Comparison of ENCODE assay signal across 8 cellular contexts in the genomic region with DNA sequence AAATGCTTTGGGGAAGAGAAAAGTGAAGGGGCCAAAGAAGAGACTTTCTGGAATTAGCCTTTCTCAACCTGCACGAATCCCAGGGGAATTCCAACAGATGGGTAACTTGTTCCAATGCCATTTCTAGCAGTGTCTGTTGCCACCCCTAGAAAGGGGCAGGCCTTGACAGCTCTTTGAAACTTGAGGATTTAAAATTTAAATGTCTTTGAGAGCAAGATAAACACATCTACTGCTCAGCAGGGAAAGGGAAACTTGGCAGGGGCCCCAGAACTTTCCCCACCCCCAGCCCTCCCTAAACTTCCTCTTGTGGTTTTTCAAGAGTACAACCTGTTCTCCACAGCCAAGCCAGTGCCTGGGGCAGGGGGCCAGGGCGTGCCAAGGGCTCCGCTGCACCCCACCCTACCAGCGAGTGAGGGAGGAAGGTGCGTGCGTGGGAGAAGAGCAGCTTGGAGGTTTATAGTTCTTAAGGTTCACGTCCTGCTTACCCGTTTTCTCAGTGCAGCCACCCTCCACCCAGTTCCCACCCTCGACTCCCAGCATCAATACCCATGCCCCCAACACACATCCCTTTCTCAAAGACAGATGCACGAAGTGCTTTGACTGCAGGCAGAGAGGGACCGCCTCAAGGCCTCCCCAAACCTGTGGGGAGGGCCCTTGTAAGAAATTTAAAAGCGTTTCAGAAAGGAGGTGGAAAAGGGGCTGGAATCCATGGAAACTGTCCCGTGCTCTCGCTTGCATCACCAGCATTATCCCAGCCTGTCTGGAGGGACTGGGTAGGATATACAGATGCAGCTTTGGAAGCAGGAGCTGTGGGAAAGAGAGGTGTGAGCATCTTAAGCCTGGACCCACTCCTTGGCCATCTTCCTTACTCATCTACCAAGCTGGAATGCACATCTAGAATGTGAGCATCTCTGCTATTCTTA. TPM values are rescaled to one million over a fixed set of nuclear protein-coding genes. Genes with fewer than 3 reads are reported as not detected.
DNase-seq lines count a peak whose midpoint lies in the region; ATAC-seq and TF ChIP-seq lines count a peak whose summit lies in the region.

No MANE protein-coding gene starts in this region.

- no peaks in the 10 kb centered on the region for H3K9me2 ChIP-seq in PC-9 (ENCODE audit: insufficient read depth)

- H3K4me1 ChIP-seq in PC-9 (replicated peaks; ENCODE audit: insufficient read depth) (peaks cover 53% of the 10 kb centered on the region), foreskin keratinocyte (peaks cover 13% of the 10 kb centered on the region), neutrophil (ENCODE audit: control insufficient read depth in 1 of 2, insufficient read depth in 1 of 2, low read depth in 1 of 2, low read length in 1 of 2) (peaks cover 82 to 90% of the 10 kb centered on the region in 2 experiments), upper lobe of left lung (peaks cover 71 to 86% (median 77%) of the 10 kb centered on the region in 4 donors)

- H3F3A ChIP-seq in PC-9 (ENCODE audit: insufficient read depth, low read depth) = peaks cover 36% of the 10 kb centered on the region; the same call in 1 of the 2 replicates

- CTCF ChIA-PET in PC-9 (lab: Charles Lee) = interaction anchor here (0.6 to 1.2 kb wide), 5 partner anchors 97 to 311 kb away, joined by 3 to 5 read pairs (median 3); partner anchors contain the start of genes CCND3, FRS3 and TOMM6

- H4K20me1 ChIP-seq in PC-9 (ENCODE audit: insufficient read depth) = no peaks in the 10 kb centered on the region

- peak in 2 of 4 donors; percentile 95 to 98 for TF ChIP-seq EP300 in upper lobe of left lung (IDR thresholded peaks at IDR 0.05)

- intact Hi-C loops in PC-9 (cut with micrococcal nuclease; ENCODE audit: unreplicated experiment) = loop anchor here (1.0 to 2.0 kb wide), 2 partner anchors 79 to 199 kb away; no protein-coding TSS in a partner anchor

- H3K27ac ChIP-seq in HL-60 (replicated peaks) (0 out of 2 replicates have a peak overlapping the region, but pooled peaks have one; percentile 4), PC-9 (peak overlapping the region; percentile 66), foreskin keratinocyte (no peak overlapping the region), neutrophil (peak overlapping the region; percentile 98), upper lobe of left lung (peak overlapping the region; percentile 86 to 98 (median 90))

- peak in 2 of 4 donors; percentile 31 to 80 for TF ChIP-seq POLR2A in upper lobe of left lung (IDR thresholded peaks at IDR 0.05)

- H3K4me3 ChIP-seq in AG09309 (ENCODE audit: control insufficient read depth, low read depth, low read length) (peak overlapping the region; percentile 4; the same call in 1 of the 2 replicates), HL-60 (replicated peaks; ENCODE audit: insufficient read depth, low read length) (no peak overlapping the region), PC-9 (peak overlapping the region; percentile 36; the same call in 1 of the 2 replicates), neutrophil (ENCODE audit: low read depth in 1 of 2, low read length in 1 of 2) (peak overlapping the region; percentile 81 to 95), upper lobe of left lung (peak overlapping the region in 3 of 4 donors; percentile 86 to 92 (median 89))

- no peak overlapping the region for H2AFZ ChIP-seq in PC-9

- H3K9me3 ChIP-seq in PC-9 (ENCODE audit: insufficient read depth, low read depth) (no peaks in the 10 kb centered on the region), neutrophil (no peaks in the 10 kb centered on the region), upper lobe of left lung (no peaks in the 10 kb centered on the region)

- H3K79me2 ChIP-seq in PC-9 (ENCODE audit: low read depth) = 0 out of 2 replicates have a peak, but pooled peaks cover under 1% of the 10 kb centered on the region

- BruUV-seq in PC-9 (replicated peaks; lab: Mats Ljungman, UMichigan) = no TSS peak

- H3K27me3 ChIP-seq in HL-60 (ENCODE audit: insufficient read depth, poor library complexity, severe bottlenecking) (no peaks in the 10 kb centered on the region), PC-9 (ENCODE audit: insufficient read depth, low read depth) (no peaks in the 10 kb centered on the region), foreskin keratinocyte (no peaks in the 10 kb centered on the region), neutrophil (no peaks in the 10 kb centered on the region), upper lobe of left lung (no peaks in the 10 kb centered on the region)

- 1 to 5% methylated on average over 11 to 14 of the region's 14 CpGs for WGBS in upper lobe of left lung, 2 donors

- peak overlapping the region; percentile 71 for H3K4me2 ChIP-seq in PC-9

- POLR2A ChIA-PET in PC-9 (lab: Charles Lee; ENCODE audit: unreplicated experiment) = interaction anchor here (0.6 to 0.7 kb wide), 5 partner anchors 27 to 484 kb away, joined by 3 to 7 read pairs (median 3); partner anchors contain the start of gene MED20

- DNase-seq in AG09309 (ENCODE audit: low read depth) (peak; percentile 29), HL-60 (ENCODE audit: low read depth in 1 of 2, low spot score in 1 of 2) (peak in 1 of 2 experiments; percentile 92), PC-9 (peak; percentile 86 to 91), activated gamma-delta T cell (lab: John Stamatoyannopoulos, UW) (peak; percentile 41), foreskin keratinocyte (peak; percentile 69 to 87), upper lobe of left lung (peak; percentile 93 to 98), GOT3 (lab: John Stamatoyannopoulos, UW) (no peak)

- ATAC-seq in foreskin keratinocyte (peak; percentile 52), upper lobe of left lung (ENCODE audit: low FRiP score in 2 of 2) (peak; percentile 69 to 91)

- TF ChIP-seq CTCF in AG09309 (IDR thresholded peaks at IDR 0.05; ENCODE audit: control insufficient read depth, insufficient read depth, low read depth, low read length, missing control alignments) (no peak), HL-60 (IDR thresholded peaks at IDR 0.05; ENCODE audit: insufficient read depth, low read length) (no peak), PC-9 (conservative IDR thresholded peaks at IDR 0.05) (no peak), foreskin keratinocyte (conservative IDR thresholded peaks at IDR 0.05) (no peak), neutrophil (IDR thresholded peaks at IDR 0.05) (no peak), upper lobe of left lung (IDR thresholded peaks at IDR 0.05) (no peak)

- H3K36me3 ChIP-seq in PC-9 (ENCODE audit: low read depth) (no peaks in the 10 kb centered on the region), neutrophil (peaks cover 14% of the 10 kb centered on the region), upper lobe of left lung (peaks cover 0 to 12% (median 3%) of the 10 kb centered on the region in 4 donors)

RNA-seq across cellular contexts. Expression of gene TAF8, which starts 4.5 kb away (rescaled TPM):
- 35.6 and 38.4 TPM in 2 replicates for total RNA-seq in PC-9 (2021)
- 17.3 and 17.7 TPM in 2 replicates for total RNA-seq in foreskin keratinocyte
- polyA plus RNA-seq in foreskin keratinocyte = 9.7 and 10.0 TPM in 2 replicates
- 10 to 100 TPM; 23.0 to 67.1 (median 34.4) TPM for total RNA-seq in upper lobe of left lung
